ENCODE assay signal across 8 cellular contexts in the genomic region with DNA sequence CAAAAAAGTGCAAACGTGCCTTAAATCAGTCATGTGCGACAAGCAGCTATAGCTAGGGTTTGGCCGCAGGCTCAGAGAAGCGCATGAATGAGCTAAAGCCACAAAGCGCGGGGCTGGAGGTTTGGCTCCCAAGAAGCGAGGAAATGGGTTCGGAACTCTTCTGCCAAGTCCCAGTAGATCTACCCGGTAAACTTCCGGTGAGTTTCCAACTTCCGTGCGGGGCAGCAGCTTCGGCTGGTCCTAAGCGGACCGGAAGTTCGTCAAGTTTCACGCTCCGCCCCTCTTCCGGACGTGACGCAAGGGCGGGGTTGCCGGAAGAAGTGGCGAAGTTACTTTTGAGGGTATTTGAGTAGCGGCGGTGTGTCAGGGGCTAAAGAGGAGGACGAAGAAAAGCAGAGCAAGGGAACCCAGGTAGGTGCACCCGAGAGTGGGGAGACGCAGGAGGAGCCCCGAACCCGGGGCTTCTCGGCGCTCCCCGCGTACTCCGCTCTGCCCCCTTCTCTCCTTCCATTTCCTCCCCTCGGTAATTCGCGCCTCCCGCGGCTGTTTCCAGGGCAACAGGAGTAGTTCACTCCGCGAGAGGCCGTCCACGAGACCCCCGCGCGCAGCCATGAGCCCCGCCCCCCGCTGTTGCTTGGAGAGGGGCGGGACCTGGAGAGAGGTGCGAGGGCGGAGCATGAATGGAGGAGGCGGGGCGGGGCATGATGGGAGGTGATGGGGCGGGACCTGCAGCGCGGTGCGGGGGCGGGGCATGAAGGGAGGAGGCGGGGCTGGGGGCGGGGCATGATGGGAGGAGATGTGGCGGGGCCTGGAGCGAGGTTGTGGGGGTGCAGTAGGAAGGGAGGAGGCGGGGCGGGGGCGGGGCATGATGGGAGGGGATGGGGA. TPM values are rescaled to one million over a fixed set of nuclear protein-coding genes. Genes with fewer than 3 reads are reported as not detected.
DNase-seq lines count a peak whose midpoint lies in the region; ATAC-seq and TF ChIP-seq lines count a peak whose summit lies in the region.

Gene NR1H2 (plus strand): TSS at position 292 of the 885 bp plus-strand sequence. CDS start 1,149 bp downstream, outside the sequence.

- ATAC-seq in GM19328 (IDR thresholded peaks at IDR 0.05; ENCODE audit: unreplicated experiment) (peak; percentile 79), HG03521 (IDR thresholded peaks at IDR 0.05; ENCODE audit: unreplicated experiment) (peak; percentile 84), left lung (peak; percentile 85)

- H3K27me3 ChIP-seq in BJ (ENCODE audit: control insufficient read depth, insufficient read depth, low read length) (no peaks in the 10 kb centered on the region), left lung (no peaks in the 10 kb centered on the region)

- TF ChIP-seq CTCF in BJ (IDR thresholded peaks at IDR 0.05; ENCODE audit: insufficient read depth, low read depth, low read length) (no peak), left lung (IDR thresholded peaks at IDR 0.05) (no peak)

- H3K4me3 ChIP-seq in BJ (ENCODE audit: low read depth, low read length) (peak within 1 kb of the TSS; percentile 97), left lung (peak within 1 kb of the TSS; percentile 88)

- peak within 1 kb of the TSS; percentile 96 to 100 for H3K27ac ChIP-seq in left lung

- H3K36me3 ChIP-seq in BJ (ENCODE audit: control insufficient read depth, insufficient read depth, low read length) (peaks cover 28% of the 10 kb centered on the region), left lung (peaks cover 0 to 42% of the 10 kb centered on the region in 2 donors)

- CTCF ChIA-PET in BJ (lab: Yijun Ruan, JAX), result interaction anchor here (0.9 to 2.7 kb wide), 2 partner anchors 19 to 85 kb away, joined by 3 to 15 read pairs; no protein-coding TSS in a partner anchor

- intact Hi-C loops in left lung (cut with DNase I), result no loop called here

- DNase-seq in BJ (ENCODE audit: low read depth) (peak; percentile 75), NCI-H748 treated with DMSO at 0.1 percent for 48 hours (lab: John Stamatoyannopoulos, UW) (peak; percentile 91), dermis blood vessel endothelial cell (peak; percentile 98), left lung (peak; percentile 94 to 96)
- DNase-seq in activated CD4-positive, alpha-beta T cell treated with anti-CD3 and anti-CD28 coated beads, Interleukin-2, amount 50 U/mL, for 24 hours (ENCODE audit: low read depth in 1 of 2, low spot score in 1 of 2), result peak; percentile 87 to 93
- peak; percentile 94 to 95 for DNase-seq in stimulated activated CD4-positive, alpha-beta T cell treated with anti-CD3 and anti-CD28 coated beads, Interleukin-2, amount 100 ng/mL, for 48 hours

- POLR2A ChIA-PET in BJ (lab: Charles Lee), result no interaction called here

- H3K9me3 ChIP-seq in left lung, result no peaks in the 10 kb centered on the region

- peaks cover 4 to 36% of the 10 kb centered on the region in 2 donors for H3K4me1 ChIP-seq in left lung

RNA-seq across cellular contexts. Expression of gene NR1H2, which starts in this region (rescaled TPM):
- polyA plus RNA-seq in BJ (2011; rRNA removed), result 51.2 and 78.4 TPM in 2 replicates
- 37.8 and 56.8 TPM in 2 replicates for polyA minus RNA-seq in BJ (2011; rRNA and poly(A)+ RNA removed)
- 83.6 and 92.5 TPM in 2 replicates for total RNA-seq in dermis blood vessel endothelial cell
- 10 to 100 TPM; 77.9 to 78.4 TPM for total RNA-seq in left lung

Comparison
In these comparisons a context has a peak if more than half of its experiments do, and no peak if none do; other contexts are left out.
1. Peak in every context shown above with its lines: DNase-seq, ATAC-seq, H3K4me3 ChIP-seq and H3K27ac ChIP-seq.